In genomic region chr10:89207181-89207800, GRCh38 we compare ENCODE assay signal across 8 cellular contexts. TPM values are rescaled to one million over a fixed set of nuclear protein-coding genes. Genes with fewer than 3 reads are reported as not detected.
DNase-seq lines count a peak whose midpoint lies in the region; ATAC-seq and TF ChIP-seq lines count a peak whose summit lies in the region.

TSS of gene CH25H (minus strand) at chr10:89207317. CDS start at chr10:89207292, 25 bp downstream.

- H3K27me3 ChIP-seq in DOHH2 (ENCODE audit: control insufficient read depth, low read length): peaks cover 55% of the 10 kb centered on the region
- peaks cover 0 to 58% of the 10 kb centered on the region in 2 donors for H3K27me3 ChIP-seq in left lung

- H3K27ac ChIP-seq in DOHH2 (ENCODE audit: low read depth, low read length) (no peak within 1 kb of the TSS), left lung (peak within 1 kb of the TSS; percentile 83 to 87)

- ATAC-seq in left lung: peak; percentile 92
- ATAC-seq in GM21576 (IDR thresholded peaks at IDR 0.05; ENCODE audit: unreplicated experiment): no peak

- intact Hi-C loops in left lung (cut with DNase I): no loop called here

- no peaks in the 10 kb centered on the region for H3F3A ChIP-seq in DOHH2 (ENCODE audit: control insufficient read depth, insufficient read depth)

- H3K36me3 ChIP-seq in DOHH2 (ENCODE audit: control insufficient read depth, low read length): no peaks in the 10 kb centered on the region
- H3K36me3 ChIP-seq in left lung: no peaks in the 10 kb centered on the region

- DNase-seq in Jurkat, Clone E6-1 (ENCODE audit: low read depth, low spot score): peak; percentile 5
- DNase-seq in activated CD4-positive, alpha-beta T cell treated with anti-CD3 and anti-CD28 coated beads for 24 hours (ENCODE audit: low read depth in 2 of 2): peak; percentile 17 to 60
- DNase-seq in ecto neural progenitor cell (ENCODE audit: low spot score) (peak; percentile 76), left lung (peak; percentile 89 to 91), NCI-H146 (lab: John Stamatoyannopoulos, UW) (no peak)
- peak; percentile 23 to 38 for DNase-seq in stimulated activated CD4-positive, alpha-beta T cell treated with anti-CD3 and anti-CD28 coated beads, Interleukin-1b, Interleukin-23, amount 100 ng/mL, for 4 hours (ENCODE audit: low read depth in 2 of 2)

- H3K9me3 ChIP-seq in DOHH2 (ENCODE audit: control insufficient read depth, insufficient read depth, low read length): no peaks in the 10 kb centered on the region
- H3K9me3 ChIP-seq in left lung: no peaks in the 10 kb centered on the region

- H3K4me1 ChIP-seq in DOHH2 (ENCODE audit: control insufficient read depth, low read length) (peaks cover 18% of the 10 kb centered on the region), left lung (peaks cover 14 to 20% of the 10 kb centered on the region in 2 donors)

- peak within 1 kb of the TSS; percentile 33 for H3K4me3 ChIP-seq in DOHH2 (ENCODE audit: low read length)
- H3K4me3 ChIP-seq in Jurkat, Clone E6-1 (ENCODE audit: low read length): peak within 1 kb of the TSS; percentile 44
- H3K4me3 ChIP-seq in left lung: peak within 1 kb of the TSS; percentile 47 to 49

- H3K79me2 ChIP-seq in DOHH2 (ENCODE audit: control insufficient read depth, low read length): no peaks in the 10 kb centered on the region

- no peaks in the 10 kb centered on the region for H3K9me2 ChIP-seq in DOHH2 (replicated peaks; ENCODE audit: control insufficient read depth, low read length)

- H3K4me2 ChIP-seq in DOHH2 (ENCODE audit: low read length): peak within 1 kb of the TSS; percentile 49

- TF ChIP-seq CTCF in DOHH2 (IDR thresholded peaks at IDR 0.05; ENCODE audit: low read depth, low read length, poor library complexity, severe bottlenecking) (no peak), left lung (IDR thresholded peaks at IDR 0.05) (no peak)

- H4K20me1 ChIP-seq in DOHH2 (ENCODE audit: control insufficient read depth, insufficient read depth, low read depth, low read length): no peaks in the 10 kb centered on the region

RNA-seq across cellular contexts. Expression of gene CH25H, which starts in this region (rescaled TPM):
- not detected for polyA plus RNA-seq in Jurkat, Clone E6-1 (2012; ENCODE audit: insufficient read depth, insufficient read length)
- total RNA-seq in left lung: 10 to 100 TPM in 1 of 2 donors, 1 to 10 TPM in 1; 9.8 to 14.7 TPM
